Comparison of ENCODE assay signal across 8 cellular contexts in genomic region chr22:23520875-23521441, GRCh38. TPM values are rescaled to one million over a fixed set of nuclear protein-coding genes. Genes with fewer than 3 reads are reported as not detected.
DNase-seq lines count a peak whose midpoint lies in the region; ATAC-seq and TF ChIP-seq lines count a peak whose summit lies in the region.

No MANE protein-coding gene starts in this region.

- H3K4me3 ChIP-seq in fibroblast of pulmonary artery (replicated peaks; ENCODE audit: low read depth, low read length) (peak overlapping the region; percentile 27), neuron (ENCODE audit: low read length) (peak overlapping the region; percentile 38)

- peak overlapping the region; percentile 50 for H2AFZ ChIP-seq in neuron (ENCODE audit: low read depth, low read length)

- H3K9me3 ChIP-seq in neuron (ENCODE audit: low read length) = no peaks in the 10 kb centered on the region

- in situ Hi-C loops in G401 (cut with HindIII; ENCODE audit: low sequenced_read_pairs) = no loop called here

- no peaks in the 10 kb centered on the region for H3K36me3 ChIP-seq in neuron (ENCODE audit: insufficient read depth, low read length)

- H3K36me3 Mint-ChIP-seq in T-cell = no peaks in the 10 kb centered on the region

- no peak for ATAC-seq in T-cell (replicated peaks in 1 of 4)

- no peak for TF ChIP-seq CTCF in fibroblast of pulmonary artery (IDR thresholded peaks at IDR 0.05; ENCODE audit: low read length, missing control alignments)

- H3K27ac Mint-ChIP-seq in T-cell = no peak overlapping the region

- no peaks in the 10 kb centered on the region for H3K9me3 Mint-ChIP-seq in T-cell

- peaks cover 16 to 36% of the 10 kb centered on the region in 2 donors for H3K27me3 Mint-ChIP-seq in T-cell

- CTCF ChIA-PET in T-cell (lab: Charles Lee) = no interaction called here

- peaks cover 0 to 8% (median 4%) of the 10 kb centered on the region in 3 donors for H3K4me1 Mint-ChIP-seq in T-cell

- peak overlapping the region; percentile 57 to 72 (median 71) for H3K4me3 Mint-ChIP-seq in T-cell

- H3K4me1 ChIP-seq in neuron (ENCODE audit: insufficient read depth, low read length) = peaks cover 21% of the 10 kb centered on the region

- peak; percentile 39 for DNase-seq in NCI-H2227 (lab: John Stamatoyannopoulos, UW; ENCODE audit: unreplicated experiment)
- no peak for DNase-seq in NCI-H2227 treated with DMSO at 0.1 percent for 48 hours (lab: John Stamatoyannopoulos, UW)
- no peak for DNase-seq in T-cell
- peak; percentile 64 for DNase-seq in fibroblast of pulmonary artery (ENCODE audit: low read depth)
- no peak for DNase-seq in G401 (ENCODE audit: low spot score)
- DNase-seq in HPDE6-E6E7 (ENCODE audit: extremely low spot score) = no peak
- DNase-seq in NCI-H2029 treated with DMSO at 0.1 percent for 48 hours (lab: John Stamatoyannopoulos, UW) = no peak

- POLR2A ChIA-PET in T-cell (lab: Charles Lee) = no interaction called here

- no peaks in the 10 kb centered on the region for H3K27me3 ChIP-seq in neuron (ENCODE audit: insufficient read depth, low read length)

RNA-seq across cellular contexts. Expression of gene IGLL1, which starts 59.1 kb away (rescaled TPM):
- under 1 TPM in 2 of 5 donors, not detected in 3; 0.30 to 0.64 TPM for total RNA-seq in T-cell
- total RNA-seq in G401 (2014; rRNA removed; shearing (Covaris generic)) = not detected in 2 replicates

Comparison
In these comparisons a context has a peak if more than half of its experiments do, and no peak if none do; other contexts are left out.
1. DNase-seq: peak in NCI-H2227 (single experiment) and fibroblast of pulmonary artery (single experiment); none in NCI-H2227 treated with DMSO at 0.1 percent for 48 hours (single experiment), T-cell (0 of 34), G401 (single experiment), HPDE6-E6E7 (single experiment) and NCI-H2029 treated with DMSO at 0.1 percent for 48 hours (single experiment).